In the genomic region with DNA sequence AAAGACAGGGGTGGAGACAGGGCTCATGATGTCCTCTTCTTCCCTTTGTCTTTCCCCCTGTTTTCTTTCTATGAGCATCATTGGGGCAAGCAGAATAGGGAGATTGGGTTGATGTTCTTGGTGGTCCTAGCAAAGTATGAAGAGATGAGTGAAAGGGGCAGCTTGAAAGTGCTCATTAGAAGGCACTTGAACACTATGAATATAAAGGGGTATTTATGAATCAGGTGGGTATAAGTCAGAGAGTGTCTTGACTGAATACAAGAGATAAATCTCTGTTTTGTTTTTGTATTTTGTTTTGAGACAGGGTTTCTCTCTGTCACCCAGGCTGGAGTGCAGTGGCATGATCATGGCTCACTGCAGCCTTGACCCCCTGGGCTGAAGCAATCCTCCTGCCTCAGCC, we compare ENCODE assay signal across 13 cellular contexts. TPM values are rescaled to one million over a fixed set of nuclear protein-coding genes. Genes with fewer than 3 reads are reported as not detected.
DNase-seq lines count a peak whose midpoint lies in the region; ATAC-seq, FAIRE-seq and TF ChIP-seq lines count a peak whose summit lies in the region.
"Not testable (repeated sequence)": the region's sequence is repeated elsewhere in the genome, so short reads cannot be mapped to it uniquely, and the experiment has no call there.
"Had no signal": no experiment of that assay in that cellular context is flagged by ENCODE, and none has a peak within 500 bp of the region (broad histone marks: within the 10 kb centered on the region; RNA-seq: fewer than 3 reads in every experiment).

No MANE protein-coding gene starts in this region.

- H3K4me1 Mint-ChIP-seq in activated CD4-positive, alpha-beta T cell treated with anti-CD3 and anti-CD28 coated beads, Interleukin-2, amount 10 ng/mL, durations not matched to agents 24 days and 14 days = peaks cover 12% of the 10 kb centered on the region
- not testable (repeated sequence) for H3K4me1 Mint-ChIP-seq in activated T-helper 17 cell treated with anti-CD3 and anti-CD28 coated beads, Interleukin-2, amount 50 U/mL, for 72 hours; stimulated activated effector memory CD8-positive, alpha-beta T cell treated with anti-CD3 and anti-CD28 coated beads, Interleukin-12 subunit alpha, Interleukin-12 subunit beta, amount 100 ng/mL, for 72 hours
- H3K4me1 Mint-ChIP-seq in neural crest cell = peaks cover 13% of the 10 kb centered on the region

- POLR2A ChIA-PET in K562 (lab: Yijun Ruan, JAX) = not testable (repeated sequence)

- not testable (repeated sequence) for H3K36me3 ChIP-seq in Loucy (ENCODE audit: insufficient read depth, low read length); K562 (ENCODE audit: control insufficient read depth, insufficient read depth, low read length)

- H3F3A ChIP-seq in Loucy (ENCODE audit: low read depth) = not testable (repeated sequence)

- not testable (repeated sequence) for H3K4me1 ChIP-seq in Loucy (ENCODE audit: insufficient read depth, low read length, poor library complexity, severe bottlenecking); K562 (replicated peaks in 1 of 2; ENCODE audit: control insufficient read depth in 2 of 2, insufficient read depth in 2 of 2, low read length in 2 of 2)

- not testable (repeated sequence) for H3K9me3 Mint-ChIP-seq in activated CD4-positive, alpha-beta T cell treated with anti-CD3 and anti-CD28 coated beads, Interleukin-2, amount 10 ng/mL, durations not matched to agents 24 days and 14 days; activated T-helper 17 cell treated with anti-CD3 and anti-CD28 coated beads, Interleukin-2, amount 50 U/mL, for 72 hours; neural crest cell; stimulated activated effector memory CD8-positive, alpha-beta T cell treated with anti-CD3 and anti-CD28 coated beads, Interleukin-12 subunit alpha, Interleukin-12 subunit beta, amount 100 ng/mL, for 72 hours

- ATAC-seq in activated T-helper 17 cell treated with anti-CD3 and anti-CD28 coated beads, Interleukin-2, amount 50 U/mL, for 72 hours (replicated peaks) = peak; percentile 28
- not testable (repeated sequence) for ATAC-seq in K562
- ATAC-seq in stimulated activated effector memory CD8-positive, alpha-beta T cell treated with anti-CD3 and anti-CD28 coated beads, Interleukin-12 subunit alpha, Interleukin-12 subunit beta, amount 100 ng/mL, for 72 hours = peak; percentile 65

- not testable (repeated sequence) for DNase-seq in activated CD4-positive, alpha-beta T cell treated with anti-CD3 and anti-CD28 coated beads, Interleukin-2, amount 10 ng/mL, durations not matched to agents 24 days and 14 days; K562 (ENCODE audit: extremely low read depth in 1 of 4, low spot score in 3 of 4); neural crest cell (ENCODE audit: low read depth, low spot score); stimulated activated effector memory CD8-positive, alpha-beta T cell treated with anti-CD3 and anti-CD28 coated beads, Interleukin-12 subunit alpha, Interleukin-12 subunit beta, amount 100 ng/mL, for 72 hours (ENCODE audit: low spot score in 2 of 2)

- H3K4me3 ChIP-seq in Loucy (ENCODE audit: low read length, poor library complexity, severe bottlenecking); K562: not testable (repeated sequence)

- peak overlapping the region; percentile 24 for H3K4me2 ChIP-seq in Loucy (ENCODE audit: low read depth, low read length, poor library complexity, severe bottlenecking)
- not testable (repeated sequence) for H3K4me2 ChIP-seq in K562 (ENCODE audit: insufficient read depth, low read length)

- not testable (repeated sequence) for H3K79me2 ChIP-seq in Loucy (ENCODE audit: insufficient read depth, low read length); K562 (ENCODE audit: control insufficient read depth, insufficient read depth, low read length)

- H3K9me2 ChIP-seq in Loucy (replicated peaks; ENCODE audit: low read depth, low read length) = not testable (repeated sequence)

- H3K27me3 Mint-ChIP-seq in activated CD4-positive, alpha-beta T cell treated with anti-CD3 and anti-CD28 coated beads, Interleukin-2, amount 10 ng/mL, durations not matched to agents 24 days and 14 days = peaks cover 46% of the 10 kb centered on the region
- not testable (repeated sequence) for H3K27me3 Mint-ChIP-seq in activated T-helper 17 cell treated with anti-CD3 and anti-CD28 coated beads, Interleukin-2, amount 50 U/mL, for 72 hours; neural crest cell (ENCODE audit: low read depth)

- TF ChIP-seq EP300 in K562 (IDR thresholded peaks at IDR 0.05; ENCODE audit: low read length) = not testable (repeated sequence)

- not testable (repeated sequence) for H3K27me3 ChIP-seq in Loucy (ENCODE audit: insufficient read depth, low read length, poor library complexity, severe bottlenecking); K562 (ENCODE audit: control insufficient read depth in 2 of 2, insufficient read depth in 2 of 2, low read length in 2 of 2)

- intact Hi-C loops in activated CD4-positive, alpha-beta T cell treated with anti-CD3 and anti-CD28 coated beads, Interleukin-2, amount 10 ng/mL, durations not matched to agents 24 days and 14 days (cut with micrococcal nuclease); K562 (cut with micrococcal nuclease): not testable (repeated sequence)

- not testable (repeated sequence) for BruUV-seq in K562 (replicated peaks; lab: Mats Ljungman, UMichigan)

- TF ChIP-seq CTCF in Loucy (conservative IDR thresholded peaks at IDR 0.05; ENCODE audit: low read length); K562 (IDR thresholded peaks at IDR 0.05 in 2 of 3, conservative IDR thresholded peaks at IDR 0.05 in 1 of 3; ENCODE audit: insufficient read depth in 2 of 3, low read depth in 1 of 3, low read length in 3 of 3); neural crest cell (conservative IDR thresholded peaks at IDR 0.05): not testable (repeated sequence)

- not testable (repeated sequence) for H2AFZ ChIP-seq in Loucy (ENCODE audit: low read length)
- H2AFZ ChIP-seq in K562 (ENCODE audit: low read depth, low read length) = peak overlapping the region; percentile 79

- in situ Hi-C loops in K562 (cut with MboI) = not testable (repeated sequence)

- not testable (repeated sequence) for H3K27ac ChIP-seq in K562 (ENCODE audit: extremely low read depth, low read depth, low read length)

- H4K20me1 ChIP-seq in Loucy (ENCODE audit: insufficient read depth, low read length, poor library complexity, severe bottlenecking); K562 (replicated peaks; ENCODE audit: control insufficient read depth, insufficient read depth, low read length): not testable (repeated sequence)

- TF ChIP-seq POLR2A in K562 (conservative IDR thresholded peaks at IDR 0.05) = not testable (repeated sequence)

- CTCF ChIA-PET in K562 (lab: Yijun Ruan, JAX; ENCODE audit: low intra/inter-chr PET ratio) = not testable (repeated sequence)

- TF ChIP-seq RAD21 in K562 (CRISPR knock-in tag; conservative IDR thresholded peaks at IDR 0.05 in 1 of 2, IDR thresholded peaks at IDR 0.05 in 1 of 2) = not testable (repeated sequence)

- not testable (repeated sequence) for H3K9me3 ChIP-seq in Loucy (ENCODE audit: insufficient read depth, low read depth, low read length); K562 (replicated peaks; ENCODE audit: control insufficient read depth, insufficient read depth, low read depth, low read length)

- not testable (repeated sequence) for H3K36me3 Mint-ChIP-seq in activated CD4-positive, alpha-beta T cell treated with anti-CD3 and anti-CD28 coated beads, Interleukin-2, amount 10 ng/mL, durations not matched to agents 24 days and 14 days (ENCODE audit: low read depth); activated T-helper 17 cell treated with anti-CD3 and anti-CD28 coated beads, Interleukin-2, amount 50 U/mL, for 72 hours (ENCODE audit: low read depth); neural crest cell (ENCODE audit: low read depth); stimulated activated effector memory CD8-positive, alpha-beta T cell treated with anti-CD3 and anti-CD28 coated beads, Interleukin-12 subunit alpha, Interleukin-12 subunit beta, amount 100 ng/mL, for 72 hours

- H3K9ac ChIP-seq in Loucy (ENCODE audit: low read depth, low read length, poor library complexity, severe bottlenecking); K562 (ENCODE audit: insufficient read depth in 1 of 2, low read depth in 2 of 2, low read length in 2 of 2): not testable (repeated sequence)

- not testable (repeated sequence) for H3K27ac Mint-ChIP-seq in activated CD4-positive, alpha-beta T cell treated with anti-CD3 and anti-CD28 coated beads, Interleukin-2, amount 10 ng/mL, durations not matched to agents 24 days and 14 days; activated T-helper 17 cell treated with anti-CD3 and anti-CD28 coated beads, Interleukin-2, amount 50 U/mL, for 72 hours; stimulated activated effector memory CD8-positive, alpha-beta T cell treated with anti-CD3 and anti-CD28 coated beads, Interleukin-12 subunit alpha, Interleukin-12 subunit beta, amount 100 ng/mL, for 72 hours
- H3K27ac Mint-ChIP-seq in neural crest cell (ENCODE audit: unreplicated experiment) = peak overlapping the region; percentile 24

- not testable (repeated sequence) for H3K9me1 ChIP-seq in K562 (ENCODE audit: control insufficient read depth, insufficient read depth, low read length)

- peak overlapping the region; percentile 12 for H3K4me3 Mint-ChIP-seq in activated CD4-positive, alpha-beta T cell treated with anti-CD3 and anti-CD28 coated beads, Interleukin-2, amount 10 ng/mL, durations not matched to agents 24 days and 14 days
- not testable (repeated sequence) for H3K4me3 Mint-ChIP-seq in activated T-helper 17 cell treated with anti-CD3 and anti-CD28 coated beads, Interleukin-2, amount 50 U/mL, for 72 hours; neural crest cell; stimulated activated effector memory CD8-positive, alpha-beta T cell treated with anti-CD3 and anti-CD28 coated beads, Interleukin-12 subunit alpha, Interleukin-12 subunit beta, amount 100 ng/mL, for 72 hours

- FAIRE-seq in K562 (lab: Jason Lieb, UNC) = not testable (repeated sequence)

RNA-seq across cellular contexts. Expression of a gene that starts 34.4 kb away (rescaled TPM):
- not detected in 2 replicates for total RNA-seq in activated CD4-positive, alpha-beta T cell treated with anti-CD3 and anti-CD28 coated beads, Interleukin-2, amount 10 ng/mL, durations not matched to agents 24 days and 14 days
- not detected for total RNA-seq in activated T-helper 17 cell treated with anti-CD3 and anti-CD28 coated beads, Interleukin-2, amount 50 U/mL, for 72 hours
- 0.67 and 2.1 TPM in 2 replicates for total RNA-seq in K562 (2011; cell fraction: chromatin; rRNA removed; ENCODE audit: low replicate concordance)
- 0.39 TPM in 1 of 2 replicates, not detected in the other for total RNA-seq in K562 (2011; cell fraction: nucleolus; rRNA removed)
- 1.3 and 1.9 TPM in 2 replicates for total RNA-seq in K562 (2011; cell fraction: nucleoplasm; rRNA removed)
- total RNA-seq in K562 (2014; rRNA removed) (not detected in 2 replicates), K562 (2014; rRNA removed; fragmentation: Illumina TruSeq; extraction: Trizol) (not detected in 2 replicates), K562 (2015; rRNA removed; fragmentation: Illumina TruSeq; extraction: Trizol) (not detected in 2 replicates), K562 (2021) (0.11 TPM in 1 of 2 replicates, not detected in the other), neural crest cell (not detected in 2 replicates)
- polyA plus RNA-seq in K562 (2011; rRNA removed) (0.11 and 0.42 TPM in 2 replicates), K562 (2014; fragmentation: Illumina TruSeq; extraction: Trizol) (not detected in 2 replicates), K562 (2014; fragmentation: Nextera tagmentation; extraction: Ambion mirVana) (under 1 TPM in 1 of 2 experiments, not detected in 1; 0.14 TPM), K562 (2014; rRNA removed) (not detected in 2 replicates)
- 0.38 TPM in 1 of 2 replicates, not detected in the other for polyA plus RNA-seq in K562 (2011; cell fraction: cytosol; rRNA removed)
- polyA plus RNA-seq in K562 (2011; cell fraction: nucleus; rRNA removed) = 0.26 and 0.86 TPM in 2 replicates
- 0.40 and 0.44 TPM in 2 replicates for polyA plus RNA-seq in K562 (2012)
- 0.28 and 0.51 TPM in 2 replicates for polyA minus RNA-seq in K562 (2011; rRNA and poly(A)+ RNA removed)
- not detected in 2 replicates for polyA minus RNA-seq in K562 (2011; cell fraction: cytosol; rRNA and poly(A)+ RNA removed)
- polyA minus RNA-seq in K562 (2011; cell fraction: nucleus; rRNA and poly(A)+ RNA removed) = 0.56 TPM in 1 of 2 replicates, not detected in the other
- total RNA-seq: CD4-positive, alpha-beta T cell; CD8-positive, alpha-beta memory T cell; GM12878; GM23338; HFFc6 had no signal
- polyA plus RNA-seq: A549; CD14-positive monocyte; CD8-positive, alpha-beta memory T cell; GM12878 had no signal
